8 cellular contexts compared by ENCODE assay signal in genomic region chr2:172426635-172427255, GRCh38. TPM values are rescaled to one million over a fixed set of nuclear protein-coding genes. Genes with fewer than 3 reads are reported as not detected.
A peak's percentile ranks its signal among the peaks of the same experiment; 100 is the strongest.
DNase-seq lines count a peak whose midpoint lies in the region; ATAC-seq, FAIRE-seq and TF ChIP-seq lines count a peak whose summit lies in the region.

No MANE protein-coding gene starts in this region.

- no peaks in the 10 kb centered on the region for H3K9me2 ChIP-seq in PC-9 (ENCODE audit: insufficient read depth)

- peaks cover 24% of the 10 kb centered on the region for H3F3A ChIP-seq in PC-9 (ENCODE audit: insufficient read depth, low read depth)

- no peak for TF ChIP-seq CTCF in PC-9 (conservative IDR thresholded peaks at IDR 0.05)
- TF ChIP-seq CTCF in pancreas (IDR thresholded peaks at IDR 0.05): no peak

- peaks cover 38% of the 10 kb centered on the region for H3K4me1 ChIP-seq in PC-9 (replicated peaks; ENCODE audit: insufficient read depth)
- H3K4me1 ChIP-seq in esophagus (ENCODE audit: control insufficient read depth in 2 of 2, insufficient read depth in 2 of 2, low read length in 1 of 2): peaks cover 2 to 7% of the 10 kb centered on the region in 2 donors
- peaks cover 3 to 21% (median 7%) of the 10 kb centered on the region in 3 donors for H3K4me1 ChIP-seq in pancreas

- peak overlapping the region; percentile 52; the same call in 1 of the 2 replicates for H3K27ac ChIP-seq in PC-9
- peak overlapping the region; percentile 38 to 97 for H3K27ac ChIP-seq in esophagus (ENCODE audit: low read depth in 2 of 2, low read length in 1 of 2)
- peak overlapping the region; percentile 94 to 98 (median 97) for H3K27ac ChIP-seq in pancreas

- peak overlapping the region; percentile 92 for H2AFZ ChIP-seq in PC-9

- peak; percentile 83 for DNase-seq in DMS79 treated with DMSO at 0.1 percent for 48 hours (lab: John Stamatoyannopoulos, UW)
- DNase-seq in PC-9: no peak
- DNase-seq in pancreas: peak in 1 of 6 donors; percentile 19
- no peak for DNase-seq in midbrain (lab: John Stamatoyannopoulos, UW)

- ATAC-seq in pancreas: no peak
- no peak for ATAC-seq in GM21390 (IDR thresholded peaks at IDR 0.05; ENCODE audit: unreplicated experiment)
- ATAC-seq in GM21529 (IDR thresholded peaks at IDR 0.05; ENCODE audit: unreplicated experiment): no peak
- ATAC-seq in GM19463 (IDR thresholded peaks at IDR 0.05; ENCODE audit: unreplicated experiment): no peak

- peaks cover 45% of the 10 kb centered on the region for H3K79me2 ChIP-seq in PC-9 (ENCODE audit: low read depth)

- H3K27me3 ChIP-seq in PC-9 (ENCODE audit: insufficient read depth, low read depth) (no peaks in the 10 kb centered on the region), esophagus (ENCODE audit: control insufficient read depth in 1 of 2, insufficient read depth in 2 of 2, low read length in 2 of 2) (no peaks in the 10 kb centered on the region), pancreas (no peaks in the 10 kb centered on the region)

- H3K4me3 ChIP-seq in PC-9 (peak overlapping the region; percentile 57), esophagus (ENCODE audit: low read depth in 1 of 2, low read length in 2 of 2) (peak overlapping the region; percentile 68 to 77), pancreas (peak overlapping the region in 3 of 4 donors; percentile 70 to 90 (median 83))

- H3K9me3 ChIP-seq in PC-9 (ENCODE audit: insufficient read depth, low read depth) (no peaks in the 10 kb centered on the region), esophagus (ENCODE audit: control insufficient read depth in 2 of 2, insufficient read depth in 1 of 2, low read depth in 1 of 2, low read length in 1 of 2) (no peaks in the 10 kb centered on the region), pancreas (no peaks in the 10 kb centered on the region)

- peak overlapping the region; percentile 73 for H3K4me2 ChIP-seq in PC-9

- BruUV-seq in PC-9 (replicated peaks; lab: Mats Ljungman, UMichigan): TSS peak; percentile 39

- no peak for FAIRE-seq in pancreas (lab: Jason Lieb, UNC)

- intact Hi-C loops in PC-9 (cut with micrococcal nuclease; ENCODE audit: unreplicated experiment): loop anchor here (1.0 to 10.0 kb wide), 5 partner anchors 39 to 1312 kb away; no protein-coding TSS in a partner anchor
- intact Hi-C loops in pancreas (cut with DNase I): no loop called here

- WGBS in esophagus, 2 donors: 65 to 66% methylated on average over 17 of the region's 17 CpGs
- WGBS in pancreas, 2 donors: 63 to 67% methylated on average over 17 of the region's 17 CpGs

- POLR2A ChIA-PET in PC-9 (lab: Charles Lee; ENCODE audit: unreplicated experiment): interaction anchor here (0.6 to 0.9 kb wide), 7 partner anchors 13 to 247 kb away, joined by 3 to 11 read pairs (median 8); no protein-coding TSS in a partner anchor

- CTCF ChIA-PET in PC-9 (lab: Charles Lee): interaction anchor here (0.6 to 6.9 kb wide), 7 partner anchors 14 to 199 kb away, joined by 4 to 87 read pairs (median 5); no protein-coding TSS in a partner anchor

- no peaks in the 10 kb centered on the region for H4K20me1 ChIP-seq in PC-9 (ENCODE audit: insufficient read depth)

- H3K36me3 ChIP-seq in PC-9 (ENCODE audit: low read depth) (no peaks in the 10 kb centered on the region), esophagus (ENCODE audit: control insufficient read depth in 2 of 2, insufficient read depth in 2 of 2, low read length in 1 of 2) (no peaks in the 10 kb centered on the region), pancreas (no peaks in the 10 kb centered on the region)

RNA-seq across cellular contexts. Expression of gene ITGA6, which starts 0.6 kb away (rescaled TPM):
- total RNA-seq in PC-9 (2021) (180 and 213 TPM in 2 replicates), pancreas (10 to 100 TPM; 50.7 to 92.7 (median 58.3) TPM)
- polyA plus RNA-seq in esophagus (10 to 100 TPM in 1 of 2 donors, 1 to 10 TPM in 1; 9.9 to 18.5 TPM), pancreas (10 to 100 TPM; 14.7 to 23.8 TPM)
